ENCODE assay signal across 29 cellular contexts in genomic region chr10:556971-557370, GRCh38.
DNase-seq lines count a peak whose midpoint lies in the region; ATAC-seq and TF ChIP-seq lines count a peak whose summit lies in the region.
"Had no signal": no experiment of that assay in that cellular context is flagged by ENCODE, and none has a peak within 500 bp of the region (broad histone marks: within the 10 kb centered on the region; RNA-seq: fewer than 3 reads in every experiment).

No MANE protein-coding gene starts in this region.

- H2AK9ac ChIP-seq in IMR-90 (replicated peaks; ENCODE audit: low read depth, low read length, poor library complexity), result no peak overlapping the region

- H3K9me1 ChIP-seq in IMR-90 (ENCODE audit: insufficient read depth, low read length), result peaks cover 35% of the 10 kb centered on the region

- H4K20me1 ChIP-seq in IMR-90 (ENCODE audit: insufficient read depth, low read length), result peaks cover 90% of the 10 kb centered on the region
- H4K20me1 ChIP-seq in osteoblast (ENCODE audit: insufficient read depth, low read length), result peaks cover 84% of the 10 kb centered on the region

- TF ChIP-seq RAD21 in IMR-90 (IDR thresholded peaks at IDR 0.05; ENCODE audit: low read length), result no peak

- H3K56ac ChIP-seq in IMR-90 (ENCODE audit: extremely low read depth, insufficient read depth, low read length), result no peak overlapping the region

- H4K8ac ChIP-seq in IMR-90 (ENCODE audit: low read depth in 2 of 2, low read length in 2 of 2), result no peak overlapping the region

- H3K79me2 ChIP-seq in osteoblast (ENCODE audit: insufficient read depth, low read length), result peaks cover 90% of the 10 kb centered on the region

- H3K4me2 ChIP-seq in IMR-90 (ENCODE audit: low read depth, low read length), result no peak overlapping the region
- no peak overlapping the region for H3K4me2 ChIP-seq in osteoblast (ENCODE audit: insufficient read depth, low read length)

- H3K9me3 ChIP-seq in CD4-positive, alpha-beta T cell (ENCODE audit: control insufficient read depth, low read length), result no peaks in the 10 kb centered on the region
- H3K9me3 ChIP-seq in IMR-90 (ENCODE audit: control insufficient read depth, insufficient read depth, low read length), result no peaks in the 10 kb centered on the region
- no peaks in the 10 kb centered on the region for H3K9me3 ChIP-seq in osteoblast (ENCODE audit: low read depth, low read length)
- H3K9me3 ChIP-seq: ascending aorta, gastroesophageal sphincter, upper lobe of left lung had no signal

- POLR2A ChIA-PET in CD4-positive, alpha-beta T cell (lab: Charles Lee), result no interaction called here
- POLR2A ChIA-PET in IMR-90 (lab: Charles Lee; ENCODE audit: unreplicated experiment), result no interaction called here

- H3K4me1 ChIP-seq in IMR-90 (ENCODE audit: control insufficient read depth, insufficient read depth, low read length) (peaks cover 14% of the 10 kb centered on the region), osteoblast (ENCODE audit: insufficient read depth, low read length) (peaks cover 5% of the 10 kb centered on the region)

- intact Hi-C loops in CD4-positive, alpha-beta T cell (cut with DNase I, micrococcal nuclease), result no loop called here
- intact Hi-C loops in IMR-90 (cut with micrococcal nuclease), result no loop called here

- no peak overlapping the region for H3K27ac ChIP-seq in CD4-positive, alpha-beta T cell (ENCODE audit: low read depth, low read length)
- H3K27ac ChIP-seq in IMR-90 (ENCODE audit: insufficient read depth, low read length) (no peak overlapping the region), osteoblast (ENCODE audit: low read depth, low read length) (no peak overlapping the region)
- H3K27ac ChIP-seq: ascending aorta, gastroesophageal sphincter, GM23248 had no signal

- H3K27ac Mint-ChIP-seq in CD4-positive, alpha-beta T cell, result peak overlapping the region; percentile 42
- H3K27ac Mint-ChIP-seq: activated naive CD8-positive, alpha-beta T cell; activated T-helper 1 cell treated with anti-CD3 and anti-CD28 coated beads, Interleukin-12 subunit alpha, Interleukin-12 subunit beta, Interleukin-2, Interleukin-4 antibody, amounts not matched to agents 30 ng/mL and 10 ng/mL and 1 ng/mL, durations not matched to agents 14 hours and 24 hours and 36 hours; B cell; memory B cell had no signal

- H3K36me3 Mint-ChIP-seq in CD4-positive, alpha-beta T cell (ENCODE audit: low read depth), result no peaks in the 10 kb centered on the region
- H3K36me3 Mint-ChIP-seq: activated naive CD8-positive, alpha-beta T cell; memory B cell had no signal

- peak overlapping the region; percentile 45 for H2AFZ ChIP-seq in IMR-90 (replicated peaks; ENCODE audit: low read length, poor library complexity)
- H2AFZ ChIP-seq in osteoblast (ENCODE audit: low read length), result no peak overlapping the region
- H2AFZ ChIP-seq: GM23248 had no signal

- ATAC-seq in CD4-positive, alpha-beta T cell (ENCODE audit: poor library complexity), result no peak
- no peak for ATAC-seq in IMR-90 (ENCODE audit: low read depth)
- no peak for ATAC-seq in GM21576 (IDR thresholded peaks at IDR 0.05; ENCODE audit: unreplicated experiment)
- ATAC-seq: activated CD4-positive, CD25-positive, alpha-beta regulatory T cell treated with anti-CD3 and anti-CD28 coated beads, Interleukin-2, amount 50 U/mL, for 24 hours; gastroesophageal sphincter; left lobe of liver had no signal

- H2BK5ac ChIP-seq in IMR-90 (ENCODE audit: low read depth, low read length, poor library complexity, severe bottlenecking), result no peak overlapping the region

- H3K4me1 Mint-ChIP-seq in CD4-positive, alpha-beta T cell (ENCODE audit: low read depth), result peaks cover 19% of the 10 kb centered on the region
- H3K4me1 Mint-ChIP-seq: B cell had no signal

- BruUV-seq in IMR-90 (replicated peaks; lab: Mats Ljungman, UMichigan), result no TSS peak

- no peak overlapping the region for H2AK5ac ChIP-seq in IMR-90 (ENCODE audit: low read depth, low read length)

- 96% methylated on average over 9 of the region's 10 CpGs; no CpG with 5 or more reads in 1 of the 2 experiments for WGBS in IMR-90 (ENCODE audit: extremely low coverage in 2 of 2, insufficient read length in 1 of 2), 2 experiments

- H3K4me3 Mint-ChIP-seq in CD4-positive, alpha-beta T cell, result no peak overlapping the region
- H3K4me3 Mint-ChIP-seq: activated naive CD8-positive, alpha-beta T cell; activated T-helper 1 cell treated with anti-CD3 and anti-CD28 coated beads, Interleukin-12 subunit alpha, Interleukin-12 subunit beta, Interleukin-2, Interleukin-4 antibody, amounts not matched to agents 30 ng/mL and 10 ng/mL and 1 ng/mL, durations not matched to agents 14 hours and 24 hours and 36 hours; B cell; memory B cell had no signal

- in situ Hi-C loops in IMR-90 (cut with MboI; ENCODE audit: low sequenced_read_pairs), result no loop called here

- no peaks in the 10 kb centered on the region for H3K9me3 Mint-ChIP-seq in CD4-positive, alpha-beta T cell
- H3K9me3 Mint-ChIP-seq: activated T-helper 1 cell treated with anti-CD3 and anti-CD28 coated beads, Interleukin-12 subunit alpha, Interleukin-12 subunit beta, Interleukin-2, Interleukin-4 antibody, amounts not matched to agents 30 ng/mL and 10 ng/mL and 1 ng/mL, durations not matched to agents 14 hours and 24 hours and 36 hours; memory B cell had no signal

- no peak overlapping the region for H3K23ac ChIP-seq in IMR-90 (ENCODE audit: low read depth, low read length)

- H3K36me3 ChIP-seq in IMR-90 (ENCODE audit: control insufficient read depth, insufficient read depth, low read length) (no peaks in the 10 kb centered on the region), osteoblast (ENCODE audit: insufficient read depth, low read length) (no peaks in the 10 kb centered on the region)
- H3K36me3 ChIP-seq: ascending aorta, gastroesophageal sphincter, upper lobe of left lung had no signal

- no peak overlapping the region for H3K4ac ChIP-seq in IMR-90 (ENCODE audit: low read depth, low read length)

- no peaks in the 10 kb centered on the region for H3K27me3 Mint-ChIP-seq in CD4-positive, alpha-beta T cell

- no peaks in the 10 kb centered on the region for H3K27me3 ChIP-seq in CD4-positive, alpha-beta T cell (ENCODE audit: control insufficient read depth, insufficient read depth, low read length)
- H3K27me3 ChIP-seq in IMR-90 (ENCODE audit: control insufficient read depth, insufficient read depth, low read length) (no peaks in the 10 kb centered on the region), osteoblast (ENCODE audit: insufficient read depth, low read length) (no peaks in the 10 kb centered on the region)
- H3K27me3 ChIP-seq: ascending aorta, gastroesophageal sphincter, upper lobe of left lung had no signal

- no peak overlapping the region for H2BK15ac ChIP-seq in IMR-90 (ENCODE audit: low read depth, low read length)

- H4K5ac ChIP-seq in IMR-90 (ENCODE audit: low read depth, low read length), result no peak overlapping the region

- TF ChIP-seq CTCF in CD4-positive, alpha-beta T cell (IDR thresholded peaks at IDR 0.05), result no peak
- TF ChIP-seq CTCF in IMR-90 (conservative IDR thresholded peaks at IDR 0.05; ENCODE audit: low read depth, low read length) (no peak), osteoblast (IDR thresholded peaks at IDR 0.05; ENCODE audit: extremely low read depth, low read depth, low read length) (no peak)

- H2BK120ac ChIP-seq in IMR-90 (ENCODE audit: low read depth, low read length), result no peak overlapping the region

- H3K4me3 ChIP-seq in IMR-90 (ENCODE audit: insufficient read depth, low read depth, low read length), result no peak overlapping the region
- H3K4me3 ChIP-seq in osteoblast (ENCODE audit: insufficient read depth, low read length), result no peak overlapping the region
- H3K4me3 ChIP-seq: ascending aorta, gastroesophageal sphincter, GM23248, skin epidermis, upper lobe of left lung had no signal

- H3K79me1 ChIP-seq in IMR-90 (ENCODE audit: low read depth in 1 of 2, low read length in 2 of 2), result peaks cover 44 to 89% of the 10 kb centered on the region in 2 experiments

- H3K9ac ChIP-seq in IMR-90 (ENCODE audit: low read depth, low read length), result no peak overlapping the region
- H3K9ac ChIP-seq: GM23248 had no signal

- TF ChIP-seq POLR2A in IMR-90 (IDR thresholded peaks at IDR 0.05; ENCODE audit: low read depth, low read length), result no peak

- H2BK20ac ChIP-seq in IMR-90 (ENCODE audit: low read depth, low read length), result no peak overlapping the region

- DNase-seq in CD4-positive, alpha-beta T cell, result no peak
- DNase-seq in IMR-90, result no peak
- peak; percentile 62 for DNase-seq in cerebellar cortex (ENCODE audit: low spot score)
- peak; percentile 49 for DNase-seq in osteoblast (ENCODE audit: insufficient read length, low spot score, missing footprints)
- no peak for DNase-seq in stimulated activated CD8-positive, alpha-beta memory T cell treated with anti-CD3 and anti-CD28 coated beads, Interleukin-4, amount 100 ng/mL, for 48 hours
- DNase-seq in stimulated activated CD4-positive, alpha-beta T cell treated with anti-CD3 and anti-CD28 coated beads, Interleukin-1b, Interleukin-23, amount 100 ng/mL, for 48 hours, result no peak
- no peak for DNase-seq in RKO (ENCODE audit: low spot score)
- DNase-seq: activated CD4-positive, alpha-beta T cell treated with anti-CD3 and anti-CD28 coated beads, Interleukin-2, amount 50 U/mL, for 48 hours; central memory CD4-positive, alpha-beta T cell; dermis blood vessel endothelial cell; DMS79 treated with DMSO at 0.1 percent for 48 hours; GM23248; hypothalamus; KG1; MM.1S; NCI-H2029 treated with DMSO at 0.1 percent for 48 hours; NCI-H226; occipital lobe; upper lobe of left lung had no signal

- H4K91ac ChIP-seq in IMR-90 (ENCODE audit: insufficient read depth, low read depth, low read length), result no peak overlapping the region

- no peak overlapping the region for H3K18ac ChIP-seq in IMR-90 (ENCODE audit: low read depth, low read length)

- H3K14ac ChIP-seq in IMR-90 (replicated peaks; ENCODE audit: low read depth, low read length), result no peak overlapping the region

- CTCF ChIA-PET in CD4-positive, alpha-beta T cell (lab: Charles Lee), result no interaction called here
- CTCF ChIA-PET in IMR-90 (lab: Yijun Ruan, JAX), result no interaction called here

- dilution Hi-C loops in IMR-90 (cut with HindIII; ENCODE audit: low sequenced_read_pairs, unreplicated experiment), result no loop called here

TF ChIP-seq in IMR-90, 13 proteins besides CTCF, POLR2A, EP300 and RAD21 (continues in another document):
- TF ChIP-seq SMC3 (IDR thresholded peaks at IDR 0.05; ENCODE audit: low read depth, low read length) (no peak), MAFK (IDR thresholded peaks at IDR 0.05; ENCODE audit: low read depth, low read length) (no peak), MAZ (IDR thresholded peaks at IDR 0.05; ENCODE audit: borderline replicate concordance, low read depth, low read length) (no peak), CEBPB (IDR thresholded peaks at IDR 0.05; ENCODE audit: low read depth, low read length) (no peak), NFE2L2 (IDR thresholded peaks at IDR 0.05; ENCODE audit: low read depth, low read length) (no peak), FOS (IDR thresholded peaks at IDR 0.05; ENCODE audit: low read depth, low read length) (no peak)

Comparison
In these comparisons a context has a peak if more than half of its experiments do, and no peak if none do; other contexts are left out.
1. DNase-seq: peak in cerebellar cortex (single experiment) and osteoblast (single experiment); none in CD4-positive, alpha-beta T cell (0 of 10), IMR-90 (single experiment), stimulated activated CD8-positive, alpha-beta memory T cell treated with anti-CD3 and anti-CD28 coated beads, Interleukin-4, amount 100 ng/mL, for 48 hours (single experiment), stimulated activated CD4-positive, alpha-beta T cell treated with anti-CD3 and anti-CD28 coated beads, Interleukin-1b, Interleukin-23, amount 100 ng/mL, for 48 hours (single experiment) and RKO (single experiment).